ENCODE assay signal across 12 cellular contexts in genomic region chr12:124191024-124191359, GRCh38.
A peak's percentile ranks its signal among the peaks of the same experiment; 100 is the strongest.
DNase-seq lines count a peak whose midpoint lies in the region; ATAC-seq and TF ChIP-seq lines count a peak whose summit lies in the region.
"Had no signal": no experiment of that assay in that cellular context is flagged by ENCODE, and none has a peak within 500 bp of the region (broad histone marks: within the 10 kb centered on the region; RNA-seq: fewer than 3 reads in every experiment).

No MANE protein-coding gene starts in this region.

- H3K27me3 Mint-ChIP-seq in activated naive CD8-positive, alpha-beta T cell treated with anti-CD3 and anti-CD28 coated beads for 36 hours: no peaks in the 10 kb centered on the region
- no peaks in the 10 kb centered on the region for H3K27me3 Mint-ChIP-seq in progenitor cell of endocrine pancreas

- peaks cover 17% of the 10 kb centered on the region for H3K4me1 ChIP-seq in prostate gland (replicated peaks)
- H3K4me1 ChIP-seq: vagina had no signal

- H3K4me1 Mint-ChIP-seq in activated naive CD8-positive, alpha-beta T cell treated with anti-CD3 and anti-CD28 coated beads for 36 hours: no peaks in the 10 kb centered on the region
- H3K4me1 Mint-ChIP-seq in progenitor cell of endocrine pancreas (ENCODE audit: low read depth): peaks cover 61% of the 10 kb centered on the region
- H3K4me1 Mint-ChIP-seq: immature natural killer cell had no signal

- no peaks in the 10 kb centered on the region for H3K36me3 ChIP-seq in prostate gland
- H3K36me3 ChIP-seq: vagina had no signal

- peak; percentile 56 for DNase-seq in NCI-H2029 (lab: John Stamatoyannopoulos, UW)
- DNase-seq in NCI-H2029 treated with DMSO at 0.1 percent for 48 hours (lab: John Stamatoyannopoulos, UW): no peak
- DNase-seq in NCI-H2171 treated with DMSO at 0.1 percent for 48 hours (lab: John Stamatoyannopoulos, UW): peak; percentile 44
- peak; percentile 8 for DNase-seq in activated naive CD8-positive, alpha-beta T cell treated with anti-CD3 and anti-CD28 coated beads for 36 hours
- DNase-seq in progenitor cell of endocrine pancreas (ENCODE audit: low spot score, unreplicated experiment): no peak
- no peak for DNase-seq in prostate gland (ENCODE audit: low spot score)
- DNase-seq: activated effector memory CD4-positive, alpha-beta T cell treated with anti-CD3 and anti-CD28 coated beads, Interleukin-2, amount 50 U/mL, for 16 hours; immature natural killer cell; NCI-H2081 treated with DMSO at 0.1 percent for 48 hours had no signal

- intact Hi-C loops in prostate gland (cut with DNase I): no loop called here

- H3K9me3 ChIP-seq in prostate gland: no peaks in the 10 kb centered on the region
- H3K9me3 ChIP-seq: vagina had no signal

- no peaks in the 10 kb centered on the region for H3K27me3 ChIP-seq in prostate gland (replicated peaks; ENCODE audit: insufficient read depth)

- TF ChIP-seq CTCF in progenitor cell of endocrine pancreas (IDR thresholded peaks at IDR 0.05; ENCODE audit: unreplicated experiment) (no peak), prostate gland (IDR thresholded peaks at IDR 0.05) (no peak)

- TF ChIP-seq POLR2A in prostate gland (IDR thresholded peaks at IDR 0.05): no peak

- ATAC-seq in GM21619 (IDR thresholded peaks at IDR 0.05; ENCODE audit: unreplicated experiment) (no peak), HG03025 (IDR thresholded peaks at IDR 0.05; ENCODE audit: low FRiP score, unreplicated experiment) (no peak)

- no peak overlapping the region for H3K4me3 Mint-ChIP-seq in activated naive CD8-positive, alpha-beta T cell treated with anti-CD3 and anti-CD28 coated beads for 36 hours
- no peak overlapping the region for H3K4me3 Mint-ChIP-seq in progenitor cell of endocrine pancreas (ENCODE audit: low read depth)
- H3K4me3 Mint-ChIP-seq: immature natural killer cell had no signal

- H3K36me3 Mint-ChIP-seq in activated naive CD8-positive, alpha-beta T cell treated with anti-CD3 and anti-CD28 coated beads for 36 hours: no peaks in the 10 kb centered on the region
- no peaks in the 10 kb centered on the region for H3K36me3 Mint-ChIP-seq in progenitor cell of endocrine pancreas (ENCODE audit: insufficient read depth)
- H3K36me3 Mint-ChIP-seq: immature natural killer cell had no signal

- no peaks in the 10 kb centered on the region for H3K9me3 Mint-ChIP-seq in activated naive CD8-positive, alpha-beta T cell treated with anti-CD3 and anti-CD28 coated beads for 36 hours
- peaks cover 6% of the 10 kb centered on the region for H3K9me3 Mint-ChIP-seq in progenitor cell of endocrine pancreas (ENCODE audit: low read depth)
- H3K9me3 Mint-ChIP-seq: immature natural killer cell had no signal

- no peak overlapping the region for H3K27ac ChIP-seq in prostate gland
- H3K27ac ChIP-seq: vagina had no signal

- H3K4me3 ChIP-seq in prostate gland: no peak overlapping the region
- H3K4me3 ChIP-seq: vagina had no signal

- 83% methylated on average over 1 of the region's 3 CpGs for WGBS in prostate gland

- H3K27ac Mint-ChIP-seq in activated naive CD8-positive, alpha-beta T cell treated with anti-CD3 and anti-CD28 coated beads for 36 hours: no peak overlapping the region
- H3K27ac Mint-ChIP-seq in progenitor cell of endocrine pancreas: peak overlapping the region; percentile 87
- H3K27ac Mint-ChIP-seq: immature natural killer cell had no signal

Comparison
In these comparisons a context has a peak if more than half of its experiments do, and no peak if none do; other contexts are left out.
1. DNase-seq: peak in NCI-H2029 (single experiment), NCI-H2171 treated with DMSO at 0.1 percent for 48 hours (single experiment) and activated naive CD8-positive, alpha-beta T cell treated with anti-CD3 and anti-CD28 coated beads for 36 hours (single experiment); none in NCI-H2029 treated with DMSO at 0.1 percent for 48 hours (single experiment), progenitor cell of endocrine pancreas (single experiment) and prostate gland (single experiment).